Comparison of ENCODE assay signal across 29 cellular contexts in genomic region chr10:8312079-8312478, GRCh38.
A peak's percentile ranks its signal among the peaks of the same experiment; 100 is the strongest.
DNase-seq lines count a peak whose midpoint lies in the region; ATAC-seq, FAIRE-seq and TF ChIP-seq lines count a peak whose summit lies in the region.
"Had no signal": no experiment of that assay in that cellular context is flagged by ENCODE, and none has a peak within 500 bp of the region (broad histone marks: within the 10 kb centered on the region; RNA-seq: fewer than 3 reads in every experiment).

No MANE protein-coding gene starts in this region.

- ATAC-seq in stimulated activated naive CD8-positive, alpha-beta T cell treated with anti-CD3 and anti-CD28 coated beads, Interleukin-15, amount 100 ng/mL, for 72 hours, result peak; percentile 61
- no peak for ATAC-seq in GM21526 (IDR thresholded peaks at IDR 0.05; ENCODE audit: low FRiP score, unreplicated experiment)

- intact Hi-C loops in mammary epithelial cell (cut with micrococcal nuclease) (no loop called here), MCF 10A (cut with micrococcal nuclease) (no loop called here)

- no peaks in the 10 kb centered on the region for H3K36me3 ChIP-seq in mammary epithelial cell (ENCODE audit: insufficient read depth, low read length)
- no peaks in the 10 kb centered on the region for H3K36me3 ChIP-seq in bronchial epithelial cell (ENCODE audit: control insufficient read depth, insufficient read depth, low read length)
- H3K36me3 ChIP-seq: suprapubic skin had no signal

- CTCF ChIA-PET in mammary epithelial cell (lab: Charles Lee; ENCODE audit: low non-redundant PET) (no interaction called here), MCF 10A (lab: Yijun Ruan, JAX) (interaction anchor here (0.7 kb wide), 1 partner anchor 892 kb away, joined by 3 read pairs; no protein-coding TSS in a partner anchor)

- no peak overlapping the region for H3K9ac ChIP-seq in mammary epithelial cell (ENCODE audit: insufficient read depth, low read length)
- H3K9ac ChIP-seq: GM23248 had no signal

- dilution Hi-C loops in mammary epithelial cell (cut with HindIII; ENCODE audit: low sequenced_read_pairs), result no loop called here

- peak; percentile 61 for DNase-seq in mammary epithelial cell
- no peak for DNase-seq in MCF 10A (ENCODE audit: unreplicated experiment)
- peak; percentile 34 for DNase-seq in RPMI7951 (ENCODE audit: low read depth)
- DNase-seq in bronchial epithelial cell (ENCODE audit: low read depth), result peak; percentile 33
- no peak for DNase-seq in stimulated activated naive CD8-positive, alpha-beta T cell treated with anti-CD3 and anti-CD28 coated beads, Interleukin-15, amount 100 ng/mL, for 72 hours
- no peak for DNase-seq in globus pallidus (ENCODE audit: low spot score)
- DNase-seq: activated CD8-positive, alpha-beta memory T cell treated with anti-CD3 and anti-CD28 coated beads, Interleukin-2, amount 50 U/mL, for 4 hours; activated naive CD4-positive, alpha-beta T cell; amygdala; C1 segment of cervical spinal cord; Calu3; DND-41; effector CD4-positive, alpha-beta T cell; GM23248; HFFc6; KG1; kidney; NCI-H1417 treated with DMSO at 0.1 percent for 48 hours; NCI-H2227 treated with DMSO at 0.1 percent for 48 hours; NCI-H69; nephron progenitor cell; RPMI8226; T-helper 1 cell had no signal

- H3K27me3 ChIP-seq in mammary epithelial cell (ENCODE audit: insufficient read depth, low read length), result no peaks in the 10 kb centered on the region
- H3K27me3 ChIP-seq in bronchial epithelial cell (ENCODE audit: control insufficient read depth, insufficient read depth, low read length), result no peaks in the 10 kb centered on the region
- H3K27me3 ChIP-seq: suprapubic skin had no signal

- H3K4me3 ChIP-seq in mammary epithelial cell (replicated peaks in 1 of 3; ENCODE audit: insufficient read depth in 1 of 3, low read depth in 2 of 3, low read length in 3 of 3) (no peak overlapping the region), bronchial epithelial cell (ENCODE audit: low read depth, low read length) (no peak overlapping the region)
- H3K4me3 ChIP-seq: GM23248, lung, smooth muscle cell, suprapubic skin had no signal

- POLR2A ChIA-PET in MCF 10A (lab: Yijun Ruan, JAX), result no interaction called here

- H3K27me3 Mint-ChIP-seq in MCF 10A (ENCODE audit: insufficient read depth, unreplicated experiment), result no peaks in the 10 kb centered on the region
- no peaks in the 10 kb centered on the region for H3K27me3 Mint-ChIP-seq in stimulated activated naive CD8-positive, alpha-beta T cell treated with anti-CD3 and anti-CD28 coated beads, Interleukin-15, amount 100 ng/mL, for 72 hours

- H3K27ac Mint-ChIP-seq in MCF 10A (ENCODE audit: low read depth, unreplicated experiment), result no peak overlapping the region
- no peak overlapping the region for H3K27ac Mint-ChIP-seq in stimulated activated naive CD8-positive, alpha-beta T cell treated with anti-CD3 and anti-CD28 coated beads, Interleukin-15, amount 100 ng/mL, for 72 hours
- H3K27ac Mint-ChIP-seq: HFFc6, nephron progenitor cell had no signal

- H3K4me3 Mint-ChIP-seq in MCF 10A (ENCODE audit: unreplicated experiment), result no peak overlapping the region
- H3K4me3 Mint-ChIP-seq in stimulated activated naive CD8-positive, alpha-beta T cell treated with anti-CD3 and anti-CD28 coated beads, Interleukin-15, amount 100 ng/mL, for 72 hours, result no peak overlapping the region
- H3K4me3 Mint-ChIP-seq: HFFc6, nephron progenitor cell had no signal

- in situ Hi-C loops in mammary epithelial cell (cut with MboI; ENCODE audit: low sequenced_read_pairs in 2 of 2), result no loop called here

- no TSS peak for BruUV-seq in mammary epithelial cell (replicated peaks; lab: Mats Ljungman, UMichigan)
- BruUV-seq in MCF 10A (replicated peaks; lab: Mats Ljungman, UMichigan), result no TSS peak

- no peak overlapping the region for H3K27ac ChIP-seq in mammary epithelial cell (ENCODE audit: insufficient read depth, low read depth, low read length)
- H3K27ac ChIP-seq: epithelial cell of prostate, GM23248, suprapubic skin had no signal

- no peaks in the 10 kb centered on the region for H3K4me1 ChIP-seq in mammary epithelial cell (ENCODE audit: insufficient read depth, low read length)

- no peak overlapping the region for H2AFZ ChIP-seq in mammary epithelial cell (ENCODE audit: low read depth, low read length)
- H2AFZ ChIP-seq: GM23248 had no signal

- FAIRE-seq in bronchial epithelial cell (lab: Jason Lieb, UNC), result no peak
- FAIRE-seq: colon, kidney had no signal

- no peak for TF ChIP-seq CTCF in mammary epithelial cell (conservative IDR thresholded peaks at IDR 0.05 in 1 of 2, IDR thresholded peaks at IDR 0.05 in 1 of 2; ENCODE audit: extremely low read depth in 1 of 2, insufficient read depth in 1 of 2, low read depth in 1 of 2, low read length in 2 of 2)
- TF ChIP-seq CTCF in MCF 10A (IDR thresholded peaks at IDR 0.05; ENCODE audit: unreplicated experiment), result no peak
- no peak for TF ChIP-seq CTCF in bronchial epithelial cell (IDR thresholded peaks at IDR 0.05; ENCODE audit: insufficient read depth, low read length, severe bottlenecking)

- 45% methylated on average over 3 of the region's 3 CpGs for WGBS in mammary epithelial cell (ENCODE audit: low coverage, missing lambda C conversion rate)

- H3K36me3 Mint-ChIP-seq in MCF 10A (ENCODE audit: insufficient read depth, unreplicated experiment), result no peaks in the 10 kb centered on the region

- no peaks in the 10 kb centered on the region for H3K9me3 ChIP-seq in mammary epithelial cell (replicated peaks; ENCODE audit: insufficient read depth, low read length)
- H3K9me3 ChIP-seq: suprapubic skin had no signal

- no peaks in the 10 kb centered on the region for H3K79me2 ChIP-seq in mammary epithelial cell (ENCODE audit: insufficient read depth, low read length)

- no peak overlapping the region for H3K4me2 ChIP-seq in mammary epithelial cell (ENCODE audit: insufficient read depth, low read depth, low read length)
- H3K4me2 ChIP-seq: smooth muscle cell had no signal

- H4K20me1 ChIP-seq in mammary epithelial cell (ENCODE audit: insufficient read depth, low read length), result no peaks in the 10 kb centered on the region

- H3K9me3 Mint-ChIP-seq in MCF 10A (ENCODE audit: unreplicated experiment), result no peaks in the 10 kb centered on the region
- peaks cover 0 to 9% of the 10 kb centered on the region in 2 donors for H3K9me3 Mint-ChIP-seq in stimulated activated naive CD8-positive, alpha-beta T cell treated with anti-CD3 and anti-CD28 coated beads, Interleukin-15, amount 100 ng/mL, for 72 hours
- H3K9me3 Mint-ChIP-seq: nephron progenitor cell had no signal

- H3K4me1 Mint-ChIP-seq in MCF 10A (ENCODE audit: insufficient read depth, unreplicated experiment), result no peaks in the 10 kb centered on the region
- H3K4me1 Mint-ChIP-seq in stimulated activated naive CD8-positive, alpha-beta T cell treated with anti-CD3 and anti-CD28 coated beads, Interleukin-15, amount 100 ng/mL, for 72 hours, result peaks cover 35% of the 10 kb centered on the region
- H3K4me1 Mint-ChIP-seq: nephron progenitor cell had no signal

Comparison
In these comparisons a context has a peak if more than half of its experiments do, and no peak if none do; other contexts are left out.
1. DNase-seq: peak in mammary epithelial cell (single experiment), RPMI7951 (single experiment) and bronchial epithelial cell (single experiment); none in MCF 10A (single experiment), stimulated activated naive CD8-positive, alpha-beta T cell treated with anti-CD3 and anti-CD28 coated beads, Interleukin-15, amount 100 ng/mL, for 72 hours (0 of 2) and globus pallidus (single experiment).